8 cellular contexts compared by ENCODE assay signal in genomic region chr1:44655609-44656008, GRCh38. TPM values are rescaled to one million over a fixed set of nuclear protein-coding genes. Genes with fewer than 3 reads are reported as not detected.
DNase-seq lines count a peak whose midpoint lies in the region; ATAC-seq and TF ChIP-seq lines count a peak whose summit lies in the region.
"Had no signal": no experiment of that assay in that cellular context is flagged by ENCODE, and none has a peak within 500 bp of the region (broad histone marks: within the 10 kb centered on the region; RNA-seq: fewer than 3 reads in every experiment).

No MANE protein-coding gene starts in this region.

- H3K4me3 ChIP-seq in Loucy (ENCODE audit: low read length, poor library complexity, severe bottlenecking) (no peak overlapping the region), astrocyte of the cerebellum (ENCODE audit: low read depth, low read length) (no peak overlapping the region), mesenchymal stem cell (ENCODE audit: insufficient read depth in 1 of 2, low read depth in 1 of 2, low read length in 2 of 2) (no peak overlapping the region)

- no peak overlapping the region for H2BK120ac ChIP-seq in mesenchymal stem cell (ENCODE audit: low read depth, low read length)

- H2AFZ ChIP-seq in Loucy (ENCODE audit: low read length) = no peak overlapping the region
- no peak overlapping the region for H2AFZ ChIP-seq in mesenchymal stem cell (ENCODE audit: low read depth, low read length)

- no peaks in the 10 kb centered on the region for H3K4me1 ChIP-seq in Loucy (ENCODE audit: insufficient read depth, low read length, poor library complexity, severe bottlenecking)
- peaks cover 5% of the 10 kb centered on the region for H3K4me1 ChIP-seq in mesenchymal stem cell (ENCODE audit: control insufficient read depth, insufficient read depth, low read depth, low read length)

- in situ Hi-C loops in astrocyte of the cerebellum (cut with HindIII; ENCODE audit: low sequenced_read_pairs) = no loop called here

- CTCF ChIA-PET in GM10248 (lab: Yijun Ruan, JAX) = interaction anchor here (0.9 to 2.9 kb wide), 10 partner anchors 8 to 83 kb away, joined by 3 to 16 read pairs (median 8); partner anchors contain the start of genes ARMH1 and TMEM53

- peak; percentile 69 for TF ChIP-seq CTCF in GM10248 (IDR thresholded peaks at IDR 0.05; ENCODE audit: control extremely low read depth, extremely low read depth, low read depth, missing control alignments)
- peak; percentile 90 for TF ChIP-seq CTCF in Loucy (conservative IDR thresholded peaks at IDR 0.05; ENCODE audit: low read length)
- peak; percentile 97 for TF ChIP-seq CTCF in astrocyte of the cerebellum (IDR thresholded peaks at IDR 0.05; ENCODE audit: low read depth, low read length, missing control alignments)

- no peak overlapping the region for H2BK15ac ChIP-seq in mesenchymal stem cell (ENCODE audit: low read depth, poor library complexity, severe bottlenecking)

- no peaks in the 10 kb centered on the region for H3K9me2 ChIP-seq in Loucy (replicated peaks; ENCODE audit: low read depth, low read length)

- H3K18ac ChIP-seq in mesenchymal stem cell (ENCODE audit: low read depth in 1 of 2, low read length in 2 of 2) = no peak overlapping the region

- H3K27ac ChIP-seq in mesenchymal stem cell (ENCODE audit: low read length, poor library complexity, severe bottlenecking) = no peak overlapping the region

- H3K27me3 ChIP-seq in Loucy (ENCODE audit: insufficient read depth, low read length, poor library complexity, severe bottlenecking) (no peaks in the 10 kb centered on the region), mesenchymal stem cell (ENCODE audit: control insufficient read depth in 1 of 2, insufficient read depth in 1 of 2, low read length in 2 of 2) (no peaks in the 10 kb centered on the region)

- POLR2A ChIA-PET in GM10248 (lab: Yijun Ruan, JAX) = no interaction called here

- H3K4me2 ChIP-seq in Loucy (ENCODE audit: low read depth, low read length, poor library complexity, severe bottlenecking) = no peak overlapping the region
- no peak overlapping the region for H3K4me2 ChIP-seq in mesenchymal stem cell (ENCODE audit: low read length, poor library complexity, severe bottlenecking)

- DNase-seq in GM10248 (ENCODE audit: extremely low spot score) = peak; percentile 61
- no peak for DNase-seq in astrocyte of the cerebellum (ENCODE audit: low read depth)
- peak; percentile 25 for DNase-seq in mesenchymal stem cell
- DNase-seq in medulla oblongata (ENCODE audit: extremely low spot score) = no peak
- DNase-seq in NCI-H1436 (lab: John Stamatoyannopoulos, UW) = no peak
- DNase-seq: left cardiac atrium had no signal

- no peaks in the 10 kb centered on the region for H4K20me1 ChIP-seq in Loucy (ENCODE audit: insufficient read depth, low read length, poor library complexity, severe bottlenecking)

- no peak overlapping the region for H4K8ac ChIP-seq in mesenchymal stem cell (ENCODE audit: low read length)

- no peak for ATAC-seq in GM18520 (IDR thresholded peaks at IDR 0.05; ENCODE audit: unreplicated experiment)

- H2AK5ac ChIP-seq in mesenchymal stem cell (ENCODE audit: low read length, severe bottlenecking) = no peak overlapping the region

- no peak overlapping the region for H2BK5ac ChIP-seq in mesenchymal stem cell (ENCODE audit: low read depth, low read length, poor library complexity, severe bottlenecking)

- no peaks in the 10 kb centered on the region for H3K79me2 ChIP-seq in Loucy (ENCODE audit: insufficient read depth, low read length)

- peaks cover 19% of the 10 kb centered on the region; the same call in 1 of the 2 replicates for H3K36me3 ChIP-seq in Loucy (ENCODE audit: insufficient read depth, low read length)
- H3K36me3 ChIP-seq in mesenchymal stem cell (ENCODE audit: control insufficient read depth in 1 of 2, insufficient read depth in 2 of 2, low read depth in 1 of 2, low read length in 2 of 2) = peaks cover 48 to 49% of the 10 kb centered on the region in 2 experiments

- H3F3A ChIP-seq in Loucy (ENCODE audit: low read depth) = 0 out of 2 replicates have a peak, but pooled peaks cover 5% of the 10 kb centered on the region

- WGBS in mesenchymal stem cell = 64% methylated on average over 5 of the region's 5 CpGs

- no peak overlapping the region for H4K91ac ChIP-seq in mesenchymal stem cell (ENCODE audit: low read length)

- H3K79me1 ChIP-seq in mesenchymal stem cell (replicated peaks; ENCODE audit: low read length, poor library complexity, severe bottlenecking) = no peaks in the 10 kb centered on the region

- no peak overlapping the region for H3K14ac ChIP-seq in mesenchymal stem cell (ENCODE audit: low read length in 2 of 2)

- H3K4ac ChIP-seq in mesenchymal stem cell (ENCODE audit: low read depth in 1 of 2, low read length in 2 of 2) = no peak overlapping the region

- H2BK12ac ChIP-seq in mesenchymal stem cell (ENCODE audit: low read length in 2 of 2) = no peak overlapping the region

- H3K23ac ChIP-seq in mesenchymal stem cell (ENCODE audit: low read length in 2 of 2) = no peak overlapping the region

- H3K9me3 ChIP-seq in Loucy (ENCODE audit: insufficient read depth, low read depth, low read length) (no peaks in the 10 kb centered on the region), mesenchymal stem cell (ENCODE audit: control insufficient read depth, low read length) (no peaks in the 10 kb centered on the region)

- H3K9ac ChIP-seq in Loucy (ENCODE audit: low read depth, low read length, poor library complexity, severe bottlenecking) = no peak overlapping the region
- H3K9ac ChIP-seq in mesenchymal stem cell (ENCODE audit: low read length) = no peak overlapping the region

RNA-seq across cellular contexts. Expression of gene TMEM53, which starts 18.7 kb away (rescaled TPM):
- polyA plus RNA-seq in mesenchymal stem cell (2013, experiment 1 of 2) = 17.9 TPM
- polyA plus RNA-seq in mesenchymal stem cell (2013, experiment 2 of 2) = 18.1 TPM

RNA-seq across cellular contexts. Expression of gene ARMH1, which starts 18.9 kb away (rescaled TPM):
- polyA plus RNA-seq in mesenchymal stem cell (2013, experiment 1 of 2) = 0.76 TPM
- polyA plus RNA-seq in mesenchymal stem cell (2013, experiment 2 of 2) = 0.63 TPM

Comparison
In these comparisons a context has a peak if more than half of its experiments do, and no peak if none do; other contexts are left out.
1. DNase-seq: peak in GM10248 (single experiment) and mesenchymal stem cell (single experiment); none in astrocyte of the cerebellum (single experiment), medulla oblongata (single experiment) and NCI-H1436 (single experiment).
2. Peak in every context shown above with its lines, with median percentiles within 50 percentile points of each other: CTCF ChIP-seq.